In the genomic region with DNA sequence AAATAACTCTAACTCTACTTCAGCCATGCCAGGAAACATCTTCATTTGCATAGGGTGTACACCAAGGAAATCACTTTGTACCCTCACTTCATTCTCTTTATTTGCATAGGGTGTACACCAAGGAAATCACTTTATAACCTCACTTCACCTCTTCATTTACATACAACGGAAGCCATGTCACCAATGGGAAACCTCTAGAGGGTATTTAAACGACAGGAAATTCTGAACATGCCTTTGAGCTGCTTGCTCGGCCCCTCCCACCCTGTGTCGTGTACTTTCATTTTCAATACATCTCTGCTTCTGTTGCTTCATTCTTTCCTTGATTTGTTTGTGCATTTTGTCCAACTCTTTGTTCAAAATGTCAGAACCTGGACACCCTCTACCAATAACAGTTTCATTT, we compare ENCODE assay signal across 18 cellular contexts.
DNase-seq lines count a peak whose midpoint lies in the region; ATAC-seq, FAIRE-seq and TF ChIP-seq lines count a peak whose summit lies in the region.
"Had no signal": no experiment of that assay in that cellular context is flagged by ENCODE, and none has a peak within 500 bp of the region (broad histone marks: within the 10 kb centered on the region; RNA-seq: fewer than 3 reads in every experiment).

No MANE protein-coding gene starts in this region.

- H3K4me1 Mint-ChIP-seq in CD8-positive, alpha-beta memory T cell, result no peaks in the 10 kb centered on the region
- H3K4me1 Mint-ChIP-seq: activated naive CD8-positive, alpha-beta T cell treated with anti-CD3 and anti-CD28 coated beads, Interleukin-2, amount 10 ng/mL, durations not matched to agents 7 days and 5 days had no signal

- no peak overlapping the region for H3K4me3 ChIP-seq in A549
- H3K4me3 ChIP-seq in OCI-LY7 (ENCODE audit: low read depth, low read length, poor library complexity, severe bottlenecking), result peak overlapping the region; percentile 12
- peak overlapping the region; percentile 44 for H3K4me3 ChIP-seq in coronary artery
- H3K4me3 ChIP-seq in CD8-positive, alpha-beta memory T cell (ENCODE audit: low read length), result no peak overlapping the region
- no peak overlapping the region for H3K4me3 ChIP-seq in sigmoid colon
- no peak overlapping the region for H3K4me3 ChIP-seq in thyroid gland (replicated peaks in 1 of 3)
- H3K4me3 ChIP-seq: pancreas, upper lobe of left lung had no signal

- peak overlapping the region; percentile 66; the same call in 1 of the 2 replicates for H2AFZ ChIP-seq in OCI-LY7 (ENCODE audit: low read length)

- CTCF ChIA-PET in A549 (lab: Yijun Ruan, JAX) (no interaction called here), OCI-LY7 (lab: Charles Lee; ENCODE audit: unreplicated experiment) (no interaction called here)
- CTCF ChIA-PET in CD8-positive, alpha-beta memory T cell (lab: Charles Lee), result no interaction called here

- no peak overlapping the region for H3K27ac ChIP-seq in A549
- H3K27ac ChIP-seq in OCI-LY7 (ENCODE audit: low read depth, low read length, poor library complexity, severe bottlenecking), result no peak overlapping the region
- no peak overlapping the region for H3K27ac ChIP-seq in coronary artery
- H3K27ac ChIP-seq in CD8-positive, alpha-beta memory T cell (ENCODE audit: low read depth, low read length), result no peak overlapping the region
- no peak overlapping the region for H3K27ac ChIP-seq in sigmoid colon
- no peak overlapping the region for H3K27ac ChIP-seq in thyroid gland
- H3K27ac ChIP-seq: pancreas, upper lobe of left lung had no signal

- FAIRE-seq in A549 (lab: Jason Lieb, UNC), result no peak
- FAIRE-seq: pancreas had no signal

- no peak for DNase-seq in A549 (ENCODE audit: low read depth in 1 of 2, low spot score in 1 of 2)
- peak; percentile 57 for DNase-seq in HT1080 (ENCODE audit: low read depth)
- DNase-seq in OCI-LY7 (ENCODE audit: low spot score), result peak; percentile 12
- DNase-seq in coronary artery (ENCODE audit: low spot score), result no peak
- no peak for DNase-seq in activated CD4-positive, alpha-beta T cell treated with anti-CD3 and anti-CD28 coated beads for 48 hours
- no peak for DNase-seq in CD8-positive, alpha-beta memory T cell
- no peak for DNase-seq in sigmoid colon
- no peak for DNase-seq in thyroid gland
- DNase-seq: activated naive CD8-positive, alpha-beta T cell treated with anti-CD3 and anti-CD28 coated beads, Interleukin-2, amount 10 ng/mL, durations not matched to agents 7 days and 5 days; DMS79 treated with DMSO at 0.1 percent for 48 hours; midbrain; NCI-H1105 treated with DMSO at 0.1 percent for 48 hours; NCI-H510A treated with DMSO at 0.1 percent for 48 hours; pancreas; SIG-M5; upper lobe of left lung had no signal

- no peak for ATAC-seq in A549
- ATAC-seq: HCT116, pancreas had no signal

- intact Hi-C loops in OCI-LY7 (cut with micrococcal nuclease; ENCODE audit: unreplicated experiment), result no loop called here
- intact Hi-C loops in sigmoid colon (cut with DNase I), result no loop called here
- intact Hi-C loops in thyroid gland (cut with DNase I), result no loop called here

- no peaks in the 10 kb centered on the region for H3K9me2 ChIP-seq in OCI-LY7 (ENCODE audit: insufficient read depth, low read length)

- no peaks in the 10 kb centered on the region for H3K27me3 Mint-ChIP-seq in CD8-positive, alpha-beta memory T cell
- H3K27me3 Mint-ChIP-seq: activated naive CD8-positive, alpha-beta T cell treated with anti-CD3 and anti-CD28 coated beads, Interleukin-2, amount 10 ng/mL, durations not matched to agents 7 days and 5 days; dendritic cell treated with granulocyte-macrophage colony-stimulating factor and Interleukin-4, amounts not matched to agents 40 ng/mL and 50 ng/mL, for 4 days had no signal

- no peaks in the 10 kb centered on the region for H4K20me1 ChIP-seq in OCI-LY7 (ENCODE audit: insufficient read depth, low read length)

- POLR2A ChIA-PET in A549 (lab: Yijun Ruan, JAX), result no interaction called here
- POLR2A ChIA-PET in OCI-LY7 (lab: Charles Lee), result no interaction called here
- POLR2A ChIA-PET in CD8-positive, alpha-beta memory T cell (lab: Charles Lee), result no interaction called here

- H3K4me1 ChIP-seq in A549 (no peaks in the 10 kb centered on the region), OCI-LY7 (ENCODE audit: insufficient read depth, low read length, poor library complexity, severe bottlenecking) (no peaks in the 10 kb centered on the region), sigmoid colon (no peaks in the 10 kb centered on the region), thyroid gland (no peaks in the 10 kb centered on the region)
- no peaks in the 10 kb centered on the region for H3K4me1 ChIP-seq in CD8-positive, alpha-beta memory T cell (ENCODE audit: insufficient read depth, low read length)
- H3K4me1 ChIP-seq: pancreas had no signal

- H3K27ac Mint-ChIP-seq in CD8-positive, alpha-beta memory T cell, result no peak overlapping the region
- H3K27ac Mint-ChIP-seq: activated naive CD8-positive, alpha-beta T cell treated with anti-CD3 and anti-CD28 coated beads, Interleukin-2, amount 10 ng/mL, durations not matched to agents 7 days and 5 days; dendritic cell treated with granulocyte-macrophage colony-stimulating factor and Interleukin-4, amounts not matched to agents 40 ng/mL and 50 ng/mL, for 4 days had no signal

- TF ChIP-seq POLR2A in A549 (IDR thresholded peaks at IDR 0.05; ENCODE audit: low read length) (no peak), sigmoid colon (IDR thresholded peaks at IDR 0.05) (no peak), thyroid gland (IDR thresholded peaks at IDR 0.05) (no peak)

- H3K9me3 ChIP-seq in A549 (no peaks in the 10 kb centered on the region), OCI-LY7 (ENCODE audit: low read length) (no peaks in the 10 kb centered on the region), sigmoid colon (no peaks in the 10 kb centered on the region), thyroid gland (no peaks in the 10 kb centered on the region)
- no peaks in the 10 kb centered on the region for H3K9me3 ChIP-seq in CD8-positive, alpha-beta memory T cell (ENCODE audit: low read length)
- H3K9me3 ChIP-seq: pancreas, upper lobe of left lung had no signal

- WGBS in A549 (ENCODE audit: missing lambda C conversion rate), result 35% methylated on average over 4 of the region's 4 CpGs
- WGBS in sigmoid colon, 2 donors, result 55 to 56% methylated on average over 4 of the region's 4 CpGs
- 63 to 66% methylated on average over 4 of the region's 4 CpGs for WGBS in thyroid gland, 2 donors

- TF ChIP-seq CTCF in A549 (IDR thresholded peaks at IDR 0.05) (no peak), OCI-LY7 (conservative IDR thresholded peaks at IDR 0.05; ENCODE audit: low read length) (no peak), coronary artery (IDR thresholded peaks at IDR 0.05) (no peak), sigmoid colon (IDR thresholded peaks at IDR 0.05) (no peak), thyroid gland (IDR thresholded peaks at IDR 0.05) (no peak)

- no peak for TF ChIP-seq RAD21 in A549 (conservative IDR thresholded peaks at IDR 0.05 in 1 of 2, IDR thresholded peaks at IDR 0.05 in 1 of 2)

- H3K4me3 Mint-ChIP-seq in CD8-positive, alpha-beta memory T cell, result no peak overlapping the region
- H3K4me3 Mint-ChIP-seq: activated naive CD8-positive, alpha-beta T cell treated with anti-CD3 and anti-CD28 coated beads, Interleukin-2, amount 10 ng/mL, durations not matched to agents 7 days and 5 days; dendritic cell treated with granulocyte-macrophage colony-stimulating factor and Interleukin-4, amounts not matched to agents 40 ng/mL and 50 ng/mL, for 4 days had no signal

- peaks cover 10 to 16% (median 14%) of the 10 kb centered on the region in 5 donors for H3K9me3 Mint-ChIP-seq in CD8-positive, alpha-beta memory T cell

- H3K27me3 ChIP-seq in CD8-positive, alpha-beta memory T cell (ENCODE audit: insufficient read depth, low read length, poor library complexity, severe bottlenecking), result no peaks in the 10 kb centered on the region
- H3K27me3 ChIP-seq in sigmoid colon (no peaks in the 10 kb centered on the region), thyroid gland (no peaks in the 10 kb centered on the region)
- H3K27me3 ChIP-seq: pancreas, upper lobe of left lung had no signal

- H3K36me3 Mint-ChIP-seq in CD8-positive, alpha-beta memory T cell, result no peaks in the 10 kb centered on the region
- H3K36me3 Mint-ChIP-seq: activated naive CD8-positive, alpha-beta T cell treated with anti-CD3 and anti-CD28 coated beads, Interleukin-2, amount 10 ng/mL, durations not matched to agents 7 days and 5 days had no signal

- TF ChIP-seq EP300 in A549 (IDR thresholded peaks at IDR 0.05) (no peak), sigmoid colon (IDR thresholded peaks at IDR 0.05) (no peak)

- BruUV-seq in OCI-LY7 (replicated peaks; lab: Mats Ljungman, UMichigan), result no TSS peak

- H3K79me2 ChIP-seq in OCI-LY7 (ENCODE audit: insufficient read depth, low read depth, low read length), result no peaks in the 10 kb centered on the region

- H3K36me3 ChIP-seq in OCI-LY7 (ENCODE audit: insufficient read depth, low read length) (no peaks in the 10 kb centered on the region), sigmoid colon (no peaks in the 10 kb centered on the region), thyroid gland (no peaks in the 10 kb centered on the region)
- H3K36me3 ChIP-seq in CD8-positive, alpha-beta memory T cell (ENCODE audit: insufficient read depth, low read length), result no peaks in the 10 kb centered on the region
- H3K36me3 ChIP-seq: pancreas, upper lobe of left lung had no signal

- H3K4me2 ChIP-seq in A549 (peak overlapping the region; percentile 47; the same call in 2 of the 3 replicates), OCI-LY7 (ENCODE audit: low read length) (peak overlapping the region; percentile 26; the same call in 1 of the 2 replicates)

TF ChIP-seq in A549, 52 proteins besides CTCF, POLR2A, EP300 and RAD21 (continues in another document):
- TF ChIP-seq RARB (CRISPR knock-in tag; IDR thresholded peaks at IDR 0.05), result no peak
- TF ChIP-seq NPAS2 (CRISPR knock-in tag; IDR thresholded peaks at IDR 0.05; ENCODE audit: borderline replicate concordance), result no peak
- no peak for TF ChIP-seq HOXB13 (CRISPR knock-in tag; IDR thresholded peaks at IDR 0.05; ENCODE audit: low read depth)
- TF ChIP-seq ATOH8 (CRISPR knock-in tag; IDR thresholded peaks at IDR 0.05; ENCODE audit: low read depth), result no peak

Comparison
In these comparisons a context has a peak if more than half of its experiments do, and no peak if none do; other contexts are left out.
1. DNase-seq: peak in HT1080 (single experiment) and OCI-LY7 (single experiment); none in A549 (0 of 2), coronary artery (single experiment), activated CD4-positive, alpha-beta T cell treated with anti-CD3 and anti-CD28 coated beads for 48 hours (single experiment), CD8-positive, alpha-beta memory T cell (0 of 5), sigmoid colon (single experiment) and thyroid gland (0 of 2).
2. H3K4me3 ChIP-seq: peak in OCI-LY7 (single experiment) and coronary artery (single experiment); none in A549 (single experiment), CD8-positive, alpha-beta memory T cell (single experiment), sigmoid colon (0 of 4) and thyroid gland (0 of 3).